ENCODE assay signal across 11 cellular contexts in the genomic region with DNA sequence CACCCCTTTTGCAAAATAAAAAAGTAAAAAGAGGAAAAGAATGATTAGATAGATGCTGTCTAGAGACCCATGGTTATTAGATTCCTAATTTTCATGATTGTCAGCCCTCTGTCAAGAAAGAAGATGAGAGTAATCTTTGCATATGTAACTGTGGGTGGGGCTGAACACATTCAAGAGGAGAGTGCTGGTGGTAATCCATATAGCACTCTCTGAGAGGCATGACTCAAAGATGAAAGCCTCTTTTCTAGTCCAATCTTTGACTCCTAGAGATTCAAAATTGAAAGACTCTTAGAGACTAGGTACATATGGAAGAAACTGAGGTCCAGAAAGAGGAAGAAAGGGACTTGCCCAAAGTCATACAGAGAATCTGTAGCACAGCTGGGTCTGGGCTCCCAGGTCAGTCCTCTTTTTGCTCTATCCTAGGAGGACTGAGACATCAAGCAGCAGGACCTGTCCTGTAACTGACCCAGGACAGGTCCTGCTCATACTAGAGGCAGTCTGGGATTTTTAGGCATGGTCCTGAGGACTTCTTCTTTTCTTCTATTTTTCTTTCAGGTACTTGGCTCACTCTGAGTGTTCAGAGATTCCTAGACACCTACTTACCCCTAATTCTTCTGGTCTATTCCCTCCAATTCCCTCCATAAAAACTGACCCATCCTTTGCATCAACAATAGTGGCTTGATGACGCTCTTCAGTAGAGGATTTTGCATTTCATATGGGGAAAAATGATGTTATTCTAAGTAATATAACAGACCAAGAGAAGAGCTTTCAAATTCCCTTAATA. TPM values are rescaled to one million over a fixed set of nuclear protein-coding genes. Genes with fewer than 3 reads are reported as not detected.
DNase-seq lines count a peak whose midpoint lies in the region; ATAC-seq and TF ChIP-seq lines count a peak whose summit lies in the region.
"Had no signal": no experiment of that assay in that cellular context is flagged by ENCODE, and none has a peak within 500 bp of the region (broad histone marks: within the 10 kb centered on the region; RNA-seq: fewer than 3 reads in every experiment).

No MANE protein-coding gene starts in this region.

- no peaks in the 10 kb centered on the region for H3K36me3 ChIP-seq in CD8-positive, alpha-beta T cell (ENCODE audit: insufficient read depth, low read length)
- H3K36me3 ChIP-seq in BE2C, result no peaks in the 10 kb centered on the region
- H3K36me3 ChIP-seq in mucosa of descending colon (ENCODE audit: low read depth), result no peaks in the 10 kb centered on the region

- H3K9me3 ChIP-seq in CD8-positive, alpha-beta T cell (ENCODE audit: low read length), result no peaks in the 10 kb centered on the region
- H3K9me3 ChIP-seq in BE2C (no peaks in the 10 kb centered on the region), mucosa of descending colon (no peaks in the 10 kb centered on the region)

- H3K4me1 Mint-ChIP-seq in CD8-positive, alpha-beta T cell (ENCODE audit: low read depth), result peaks cover 86% of the 10 kb centered on the region

- no peak for DNase-seq in CD8-positive, alpha-beta T cell
- DNase-seq in erythroblast (lab: John Stamatoyannopoulos, UW) (peak; percentile 4 to 6), BE2C (no peak), mucosa of descending colon (no peak), NCI-H128 (lab: John Stamatoyannopoulos, UW; ENCODE audit: unreplicated experiment) (no peak), iPS-NIHi11 (ENCODE audit: low spot score) (no peak)
- DNase-seq: NCI-H146, posterior cingulate gyrus had no signal

- H3K27ac ChIP-seq in CD8-positive, alpha-beta T cell (ENCODE audit: low read depth, low read length), result no peak overlapping the region

- H3K36me3 Mint-ChIP-seq in CD8-positive, alpha-beta T cell, result no peaks in the 10 kb centered on the region

- intact Hi-C loops in CD8-positive, alpha-beta T cell (cut with DNase I, micrococcal nuclease), result no loop called here
- intact Hi-C loops in mucosa of descending colon (cut with DNase I, micrococcal nuclease), result no loop called here

- H3K27me3 ChIP-seq in CD8-positive, alpha-beta T cell (ENCODE audit: insufficient read depth, low read length), result no peaks in the 10 kb centered on the region
- H3K27me3 ChIP-seq in BE2C, result no peaks in the 10 kb centered on the region

- no peak for TF ChIP-seq CTCF in CD8-positive, alpha-beta T cell (IDR thresholded peaks at IDR 0.05)
- no peak for TF ChIP-seq CTCF in BE2C (IDR thresholded peaks at IDR 0.05; ENCODE audit: low read depth, low read length)
- no peak for TF ChIP-seq CTCF in mucosa of descending colon (IDR thresholded peaks at IDR 0.05)

- TF ChIP-seq POLR2A in erythroblast (IDR thresholded peaks at IDR 0.05; ENCODE audit: low read length), result no peak

- H3K4me3 ChIP-seq in CD8-positive, alpha-beta T cell (ENCODE audit: low read depth, low read length), result no peak overlapping the region
- H3K4me3 ChIP-seq in BE2C (ENCODE audit: low read depth, low read length) (no peak overlapping the region), mucosa of descending colon (no peak overlapping the region)

- H3K27me3 Mint-ChIP-seq in CD8-positive, alpha-beta T cell (ENCODE audit: low read depth), result no peaks in the 10 kb centered on the region

- H3K4me3 Mint-ChIP-seq in CD8-positive, alpha-beta T cell, result peak overlapping the region; percentile 29

- H3K4me1 ChIP-seq in CD8-positive, alpha-beta T cell (ENCODE audit: insufficient read depth, low read length), result peaks cover 72% of the 10 kb centered on the region
- H3K4me1 ChIP-seq in BE2C (no peaks in the 10 kb centered on the region), mucosa of descending colon (ENCODE audit: low read depth) (no peaks in the 10 kb centered on the region)

- peak overlapping the region; percentile 64 for H3K27ac Mint-ChIP-seq in CD8-positive, alpha-beta T cell

- CTCF ChIA-PET in CD8-positive, alpha-beta T cell (lab: Charles Lee), result interaction anchor here (1.3 kb wide), 1 partner anchor 39 kb away, joined by 3 read pairs; no protein-coding TSS in a partner anchor

- H3K9me3 Mint-ChIP-seq in CD8-positive, alpha-beta T cell, result no peaks in the 10 kb centered on the region

- ATAC-seq in CD8-positive, alpha-beta T cell, result peak; percentile 17
- ATAC-seq in GM19351 (IDR thresholded peaks at IDR 0.05; ENCODE audit: unreplicated experiment) (peak; percentile 29), HG03521 (IDR thresholded peaks at IDR 0.05; ENCODE audit: unreplicated experiment) (peak; percentile 31), mucosa of descending colon (no peak)
- ATAC-seq: HCT116 had no signal

- POLR2A ChIA-PET in CD8-positive, alpha-beta T cell (lab: Charles Lee), result interaction anchor here (1.7 kb wide), 1 partner anchor 10 kb away, joined by 4 read pairs; no protein-coding TSS in a partner anchor

RNA-seq across cellular contexts. Expression of a gene that starts 23.8 kb away (rescaled TPM):
- total RNA-seq in CD8-positive, alpha-beta T cell, result not detected
- not detected for polyA plus RNA-seq in BE2C (2012; ENCODE audit: insufficient read depth, insufficient read length, low read depth)
- 10 to 100 TPM in 2 of 3 donors, 1 to 10 TPM in 1; 7.3 to 80.5 (median 79.9) TPM for total RNA-seq in mucosa of descending colon

Comparison
In these comparisons a context has a peak if more than half of its experiments do, and no peak if none do; other contexts are left out.
1. DNase-seq: peak in erythroblast (2 of 2); none in CD8-positive, alpha-beta T cell (0 of 7), BE2C (single experiment), mucosa of descending colon (0 of 3), NCI-H128 (single experiment) and iPS-NIHi11 (single experiment).
2. RNA of a gene that starts 23.8 kb away (total RNA-seq): 7.3 to 80.5 TPM in mucosa of descending colon; not detected in CD8-positive, alpha-beta T cell; every median in the first group is over 4 times any median in the second.